Comparison of ENCODE assay signal across 1 cellular context in genomic region chr2:224022474-224022873, GRCh38.
TF ChIP-seq lines count a peak whose summit lies in the region.

No MANE protein-coding gene starts in this region.

TF ChIP-seq in GM12878, 131 proteins besides CTCF, POLR2A, EP300 and RAD21:
- TF ChIP-seq RUNX3 (IDR thresholded peaks at IDR 0.05; ENCODE audit: low read length) (peak; percentile 44; the same call in 1 of the 2 replicates), CHD1 (IDR thresholded peaks at IDR 0.05; ENCODE audit: low read depth, low read length) (no peak), IRF5 (IDR thresholded peaks at IDR 0.05; ENCODE audit: borderline replicate concordance) (no peak), ZNF217 (IDR thresholded peaks at IDR 0.05) (peak; percentile 36; the same call in 1 of the 2 replicates), IKZF2 (IDR thresholded peaks at IDR 0.05) (peak; percentile 66 to 72), IKZF1 (conservative IDR thresholded peaks at IDR 0.05) (peak; percentile 51), BACH1 (IDR thresholded peaks at IDR 0.05; ENCODE audit: borderline replicate concordance) (no peak), NFIC (IDR thresholded peaks at IDR 0.05; ENCODE audit: low read depth, low read length) (no peak), ZNF24 (IDR thresholded peaks at IDR 0.05) (0 out of 2 replicates have a peak, but pooled peaks have one; percentile 11), BCL3 (IDR thresholded peaks at IDR 0.05; ENCODE audit: borderline replicate concordance, insufficient read depth, low read depth, low read length, poor library complexity, severe bottlenecking) (no peak), RELB (IDR thresholded peaks at IDR 0.05; ENCODE audit: low read depth) (peak; percentile 52; the same call in 1 of the 2 replicates)
